Comparison of ENCODE assay signal across 2 cellular contexts in the genomic region with DNA sequence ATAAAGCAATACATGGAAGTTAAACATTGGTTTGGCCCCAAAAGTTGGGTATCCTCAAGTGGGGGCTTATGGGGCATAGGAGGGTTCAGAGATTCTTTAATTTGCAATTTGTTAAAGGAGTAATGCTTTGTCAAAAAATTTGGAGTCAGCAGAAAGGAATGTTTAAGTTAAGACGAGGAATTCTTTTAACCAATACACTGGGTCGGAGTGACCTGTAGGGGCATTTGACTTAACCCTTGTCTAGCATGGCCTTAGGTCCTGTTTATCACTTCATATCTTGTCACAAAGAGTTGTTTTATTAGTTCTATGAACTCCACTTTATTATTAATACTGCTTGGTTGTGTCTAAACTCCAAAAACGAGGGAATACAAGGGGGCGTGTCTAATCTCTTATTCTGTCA.
TF ChIP-seq lines count a peak whose summit lies in the region.

No MANE protein-coding gene starts in this region.

TF ChIP-seq in HepG2, 621 proteins besides CTCF, POLR2A, EP300 and RAD21 (continued from another document):
- no peak for TF ChIP-seq CEBPZ (IDR thresholded peaks at IDR 0.05; ENCODE audit: low read length)

TF ChIP-seq in WTC11, 78 proteins besides CTCF, POLR2A, EP300 and RAD21 (continued from another document):
- TF ChIP-seq USF1 (CRISPR knock-in tag; IDR thresholded peaks at IDR 0.05) = no peak
- TF ChIP-seq OVOL2 (CRISPR knock-in tag; IDR thresholded peaks at IDR 0.05; ENCODE audit: borderline replicate concordance) = no peak
- no peak for TF ChIP-seq NFE2L1 (CRISPR knock-in tag; IDR thresholded peaks at IDR 0.05)
- TF ChIP-seq FOXK1 (CRISPR knock-in tag; IDR thresholded peaks at IDR 0.05) = no peak
- TF ChIP-seq, protein P1, sequence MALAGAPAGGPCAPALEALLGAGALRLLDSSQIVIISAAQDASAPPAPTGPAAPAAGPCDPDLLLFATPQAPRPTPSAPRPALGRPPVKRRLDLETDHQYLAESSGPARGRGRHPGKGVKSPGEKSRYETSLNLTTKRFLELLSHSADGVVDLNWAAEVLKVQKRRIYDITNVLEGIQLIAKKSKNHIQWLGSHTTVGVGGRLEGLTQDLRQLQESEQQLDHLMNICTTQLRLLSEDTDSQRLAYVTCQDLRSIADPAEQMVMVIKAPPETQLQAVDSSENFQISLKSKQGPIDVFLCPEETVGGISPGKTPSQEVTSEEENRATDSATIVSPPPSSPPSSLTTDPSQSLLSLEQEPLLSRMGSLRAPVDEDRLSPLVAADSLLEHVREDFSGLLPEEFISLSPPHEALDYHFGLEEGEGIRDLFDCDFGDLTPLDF (CRISPR knock-in tag; IDR thresholded peaks at IDR 0.05) = no peak
- TF ChIP-seq ZNF121 (CRISPR knock-in tag; IDR thresholded peaks at IDR 0.05) = no peak
